28 cellular contexts compared by ENCODE assay signal in genomic region chr12:68755536-68756243, GRCh38.
"Had no signal": no experiment of that assay in that cellular context is flagged by ENCODE, and none has a peak within 500 bp of the region (broad histone marks: within the 10 kb centered on the region; RNA-seq: fewer than 3 reads in every experiment).

No MANE protein-coding gene starts in this region.

- H3K27ac ChIP-seq: ascending aorta, cardiac muscle cell, VCaP had no signal

- H3K9me3 ChIP-seq: ascending aorta had no signal

- H3K27me3 ChIP-seq: ascending aorta, cardiac muscle cell had no signal

- ATAC-seq: activated CD8-positive, alpha-beta T cell treated with anti-CD3 and anti-CD28 coated beads for 36 hours; activated naive CD8-positive, alpha-beta T cell treated with anti-CD3 and anti-CD28 coated beads, Interleukin-2, amount 50 U/mL, for 24 hours; activated T-cell treated with anti-CD3 and anti-CD28 coated beads, Interleukin-2, amount 50 U/mL, for 4 hours had no signal

- DNase-seq: activated B cell treated with CpG ODN at 0.5 μM for 24 hours; activated CD4-positive, alpha-beta memory T cell treated with anti-CD3 and anti-CD28 coated beads for 36 hours; activated CD4-positive, alpha-beta T cell treated with anti-CD3 and anti-CD28 coated beads for 4 hours; activated CD4-positive, alpha-beta T cell treated with anti-CD3 and anti-CD28 coated beads, Interleukin-2, amount 10 ng/mL, durations not matched to agents 24 days and 14 days; activated CD4-positive, alpha-beta T cell treated with anti-CD3 and anti-CD28 coated beads, Interleukin-2, amount 50 U/mL, for 1 hour; activated CD4-positive, alpha-beta T cell treated with anti-CD3 and anti-CD28 coated beads, Interleukin-2, amount 50 U/mL, for 4 hours; activated CD4-positive, CD25-positive, alpha-beta regulatory T cell treated with anti-CD3 and anti-CD28 coated beads, Interleukin-2, amount 50 U/mL, for 72 hours; activated CD8-positive, alpha-beta memory T cell treated with anti-CD3 and anti-CD28 coated beads, Interleukin-2, amount 50 U/mL, for 4 hours; activated CD8-positive, alpha-beta T cell treated with anti-CD3 and anti-CD28 coated beads for 36 hours; activated effector memory CD4-positive, alpha-beta T cell treated with Interleukin-2 at 50 U/mL for 16 hours; activated gamma-delta T cell; activated naive CD4-positive, alpha-beta T cell treated with anti-CD3 and anti-CD28 coated beads, Interleukin-2, amount 10 ng/mL, durations not matched to agents 7 days and 5 days; activated naive CD4-positive, alpha-beta T cell treated with Interleukin-2 at 50 U/mL for 16 hours; activated naive CD8-positive, alpha-beta T cell treated with anti-CD3 and anti-CD28 coated beads, Interleukin-2, amount 10 ng/mL, durations not matched to agents 7 days and 5 days; activated naive CD8-positive, alpha-beta T cell treated with anti-CD3 and anti-CD28 coated beads, Interleukin-2, amount 50 U/mL, for 24 hours; activated T-cell treated with anti-CD3 and anti-CD28 coated beads for 4 hours; activated T-cell treated with anti-CD3 and anti-CD28 coated beads, Interleukin-2, amount 50 U/mL, for 1 hour; activated T-cell treated with anti-CD3 and anti-CD28 coated beads, Interleukin-2, amount 50 U/mL, for 4 hours; amygdala; anterior cingulate cortex; caudate nucleus; cerebellar nuclear complex; T-helper 1 cell; T-helper 2 cell; T-helper 9 cell had no signal

- H3K4me1 ChIP-seq: ascending aorta had no signal

- H3K4me3 ChIP-seq: ascending aorta, cardiac muscle cell had no signal
